Comparison of ENCODE assay signal across 8 cellular contexts in genomic region chr3:143016321-143016972, GRCh38. TPM values are rescaled to one million over a fixed set of nuclear protein-coding genes. Genes with fewer than 3 reads are reported as not detected.
DNase-seq lines count a peak whose midpoint lies in the region; ATAC-seq and TF ChIP-seq lines count a peak whose summit lies in the region.

No MANE protein-coding gene starts in this region.

- no peaks in the 10 kb centered on the region for H3K27me3 Mint-ChIP-seq in activated CD8-positive, alpha-beta T cell treated with anti-CD3 and anti-CD28 coated beads for 36 hours
- H3K27me3 Mint-ChIP-seq in activated CD8-positive, alpha-beta T cell treated with anti-CD3 and anti-CD28 coated beads, Interleukin-2, amount 10 ng/mL, durations not matched to agents 7 days and 5 days (ENCODE audit: low read depth): no peaks in the 10 kb centered on the region

- no peaks in the 10 kb centered on the region for H3K27me3 ChIP-seq in OCI-LY1 (ENCODE audit: insufficient read depth, low read length)
- no peaks in the 10 kb centered on the region for H3K27me3 ChIP-seq in upper lobe of left lung

- peaks cover 44% of the 10 kb centered on the region for H3K79me2 ChIP-seq in OCI-LY1 (ENCODE audit: insufficient read depth, low read length)

- no peak overlapping the region for H3K27ac ChIP-seq in OCI-LY1 (ENCODE audit: low read depth, low read length, poor library complexity, severe bottlenecking)
- H3K27ac ChIP-seq in upper lobe of left lung: no peak overlapping the region

- H3F3A ChIP-seq in OCI-LY1 (ENCODE audit: insufficient read depth, low read length): 0 out of 2 replicates have a peak, but pooled peaks cover 9% of the 10 kb centered on the region

- H3K36me3 Mint-ChIP-seq in activated CD8-positive, alpha-beta T cell treated with anti-CD3 and anti-CD28 coated beads for 36 hours (ENCODE audit: low read depth): peaks cover 45% of the 10 kb centered on the region
- H3K36me3 Mint-ChIP-seq in activated CD8-positive, alpha-beta T cell treated with anti-CD3 and anti-CD28 coated beads, Interleukin-2, amount 10 ng/mL, durations not matched to agents 7 days and 5 days (ENCODE audit: low read depth): peaks cover 49% of the 10 kb centered on the region

- peak; percentile 66 for TF ChIP-seq CTCF in activated CD8-positive, alpha-beta T cell treated with anti-CD3 and anti-CD28 coated beads for 36 hours (IDR thresholded peaks at IDR 0.05)
- TF ChIP-seq CTCF in OCI-LY1 (IDR thresholded peaks at IDR 0.05; ENCODE audit: low read length): peak; percentile 75
- peak; percentile 38 for TF ChIP-seq CTCF in fibroblast of the aortic adventitia (IDR thresholded peaks at IDR 0.05; ENCODE audit: insufficient read depth, low read length)
- TF ChIP-seq CTCF in upper lobe of left lung (IDR thresholded peaks at IDR 0.05): peak in 5 of 6 experiments; percentile 35 to 49 (median 44)

- TF ChIP-seq POLR2A in upper lobe of left lung (IDR thresholded peaks at IDR 0.05): no peak

- no peak overlapping the region for H2AFZ ChIP-seq in OCI-LY1 (ENCODE audit: low read length)

- H4K20me1 ChIP-seq in OCI-LY1 (ENCODE audit: insufficient read depth, low read length): no peaks in the 10 kb centered on the region; the same call in 1 of the 2 replicates

- TF ChIP-seq EP300 in upper lobe of left lung (IDR thresholded peaks at IDR 0.05): no peak

- H3K36me3 ChIP-seq in OCI-LY1 (ENCODE audit: insufficient read depth, low read length) (peaks cover 96% of the 10 kb centered on the region), upper lobe of left lung (peaks cover 4 to 74% (median 34%) of the 10 kb centered on the region in 4 donors)

- no peak overlapping the region for H3K4me3 Mint-ChIP-seq in activated CD8-positive, alpha-beta T cell treated with anti-CD3 and anti-CD28 coated beads for 36 hours
- H3K4me3 Mint-ChIP-seq in activated CD8-positive, alpha-beta T cell treated with anti-CD3 and anti-CD28 coated beads, Interleukin-2, amount 10 ng/mL, durations not matched to agents 7 days and 5 days: no peak overlapping the region

- peaks cover 22% of the 10 kb centered on the region for H3K4me1 Mint-ChIP-seq in activated CD8-positive, alpha-beta T cell treated with anti-CD3 and anti-CD28 coated beads for 36 hours (ENCODE audit: low read depth)
- H3K4me1 Mint-ChIP-seq in activated CD8-positive, alpha-beta T cell treated with anti-CD3 and anti-CD28 coated beads, Interleukin-2, amount 10 ng/mL, durations not matched to agents 7 days and 5 days (ENCODE audit: low read depth): peaks cover 6% of the 10 kb centered on the region

- DNase-seq in activated CD8-positive, alpha-beta T cell treated with anti-CD3 and anti-CD28 coated beads for 36 hours: no peak
- no peak for DNase-seq in activated CD8-positive, alpha-beta T cell treated with anti-CD3 and anti-CD28 coated beads, Interleukin-2, amount 10 ng/mL, durations not matched to agents 7 days and 5 days
- DNase-seq in fibroblast of the aortic adventitia (ENCODE audit: low read depth) (no peak), upper lobe of left lung (no peak), hypothalamus (lab: John Stamatoyannopoulos, UW) (no peak)
- no peak for DNase-seq in stimulated activated CD4-positive, alpha-beta T cell treated with anti-CD3 and anti-CD28 coated beads, Interleukin-15, amount 100 ng/mL, for 24 hours

- no peaks in the 10 kb centered on the region for H3K9me3 Mint-ChIP-seq in activated CD8-positive, alpha-beta T cell treated with anti-CD3 and anti-CD28 coated beads for 36 hours
- H3K9me3 Mint-ChIP-seq in activated CD8-positive, alpha-beta T cell treated with anti-CD3 and anti-CD28 coated beads, Interleukin-2, amount 10 ng/mL, durations not matched to agents 7 days and 5 days (ENCODE audit: insufficient read depth): no peaks in the 10 kb centered on the region

- H3K9me3 ChIP-seq in OCI-LY1 (ENCODE audit: low read length) (no peaks in the 10 kb centered on the region), upper lobe of left lung (no peaks in the 10 kb centered on the region)

- CTCF ChIA-PET in activated CD8-positive, alpha-beta T cell treated with anti-CD3 and anti-CD28 coated beads for 36 hours (lab: Charles Lee): interaction anchor here (0.7 to 3.7 kb wide), 8 partner anchors 8 to 29 kb away, joined by 3 to 18 read pairs (median 4); partner anchors contain the start of gene U2SURP
- CTCF ChIA-PET in activated CD8-positive, alpha-beta T cell treated with anti-CD3 and anti-CD28 coated beads, Interleukin-2, amount 10 ng/mL, durations not matched to agents 7 days and 5 days (lab: Charles Lee): interaction anchor here (1.2 to 2.6 kb wide), 4 partner anchors 10 to 15 kb away, joined by 3 to 24 read pairs (median 10); partner anchors contain the start of gene U2SURP

- intact Hi-C loops in activated CD8-positive, alpha-beta T cell treated with anti-CD3 and anti-CD28 coated beads for 36 hours (cut with micrococcal nuclease): no loop called here

- 88 to 91% methylated on average over 3 of the region's 3 CpGs for WGBS in upper lobe of left lung, 2 donors

- H3K4me1 ChIP-seq in OCI-LY1 (ENCODE audit: insufficient read depth, low read length, severe bottlenecking): no peaks in the 10 kb centered on the region
- no peaks in the 10 kb centered on the region for H3K4me1 ChIP-seq in upper lobe of left lung

- H3K9me2 ChIP-seq in OCI-LY1 (ENCODE audit: low read depth, low read length): no peaks in the 10 kb centered on the region

- H3K9ac ChIP-seq in OCI-LY1 (ENCODE audit: low read length): no peak overlapping the region

- H3K27ac Mint-ChIP-seq in activated CD8-positive, alpha-beta T cell treated with anti-CD3 and anti-CD28 coated beads for 36 hours: no peak overlapping the region
- H3K27ac Mint-ChIP-seq in activated CD8-positive, alpha-beta T cell treated with anti-CD3 and anti-CD28 coated beads, Interleukin-2, amount 10 ng/mL, durations not matched to agents 7 days and 5 days: no peak overlapping the region

- POLR2A ChIA-PET in activated CD8-positive, alpha-beta T cell treated with anti-CD3 and anti-CD28 coated beads for 36 hours (lab: Charles Lee): interaction anchor here (1.7 kb wide), 1 partner anchor 15 kb away, joined by 7 read pairs; the partner anchor contains the start of gene U2SURP
- POLR2A ChIA-PET in activated CD8-positive, alpha-beta T cell treated with anti-CD3 and anti-CD28 coated beads, Interleukin-2, amount 10 ng/mL, durations not matched to agents 7 days and 5 days (lab: Charles Lee): no interaction called here

- no peak for ATAC-seq in activated CD8-positive, alpha-beta T cell treated with anti-CD3 and anti-CD28 coated beads for 36 hours
- ATAC-seq in activated CD8-positive, alpha-beta T cell treated with anti-CD3 and anti-CD28 coated beads, Interleukin-2, amount 10 ng/mL, durations not matched to agents 7 days and 5 days: no peak
- no peak for ATAC-seq in upper lobe of left lung (ENCODE audit: low FRiP score in 2 of 2)
- ATAC-seq in GM21447 (IDR thresholded peaks at IDR 0.05; ENCODE audit: unreplicated experiment): no peak

- no peak overlapping the region for H3K4me3 ChIP-seq in OCI-LY1 (ENCODE audit: low read depth, low read length, poor library complexity, severe bottlenecking)
- H3K4me3 ChIP-seq in fibroblast of the aortic adventitia (ENCODE audit: low read depth, low read length): no peak overlapping the region
- H3K4me3 ChIP-seq in upper lobe of left lung: no peak overlapping the region

- no peak overlapping the region for H3K4me2 ChIP-seq in OCI-LY1 (ENCODE audit: low read length)

RNA-seq across cellular contexts. Expression of gene U2SURP, which starts 15.1 kb away (rescaled TPM):
- 100 to 1,000 TPM; 160 to 174 TPM for total RNA-seq in activated CD8-positive, alpha-beta T cell treated with anti-CD3 and anti-CD28 coated beads for 36 hours
- 100 to 1,000 TPM; 123 to 124 TPM for total RNA-seq in activated CD8-positive, alpha-beta T cell treated with anti-CD3 and anti-CD28 coated beads, Interleukin-2, amount 10 ng/mL, durations not matched to agents 7 days and 5 days
- total RNA-seq in fibroblast of the aortic adventitia (ENCODE audit: low replicate concordance) (99.1 and 128 TPM in 2 replicates), upper lobe of left lung (100 to 1,000 TPM in 2 of 6 donors, 10 to 100 TPM in 4; 47.4 to 126 (median 58.6) TPM)

RNA-seq across cellular contexts. Expression of gene PAQR9, which starts 53.0 kb away (rescaled TPM):
- not detected for total RNA-seq in activated CD8-positive, alpha-beta T cell treated with anti-CD3 and anti-CD28 coated beads for 36 hours
- total RNA-seq in activated CD8-positive, alpha-beta T cell treated with anti-CD3 and anti-CD28 coated beads, Interleukin-2, amount 10 ng/mL, durations not matched to agents 7 days and 5 days: not detected
- total RNA-seq in fibroblast of the aortic adventitia (ENCODE audit: low replicate concordance) (0.09 TPM in 1 of 2 replicates, not detected in the other), upper lobe of left lung (not detected)
